In genomic region chr22:31945971-31946680, GRCh38 we compare ENCODE assay signal across 2 cellular contexts.
TF ChIP-seq lines count a peak whose summit lies in the region.

No MANE protein-coding gene starts in this region.

TF ChIP-seq in GM12878, 131 proteins besides CTCF, POLR2A, EP300 and RAD21 (continues in another document):
- TF ChIP-seq ZZZ3 (IDR thresholded peaks at IDR 0.05; ENCODE audit: control insufficient read depth, insufficient read length, low read depth) = no peak
- TF ChIP-seq EGR1 (IDR thresholded peaks at IDR 0.05; ENCODE audit: borderline replicate concordance in 1 of 2, low read depth in 2 of 2, low read length in 2 of 2) = no peak
- no peak for TF ChIP-seq ATF2 (IDR thresholded peaks at IDR 0.05; ENCODE audit: low read length)
- no peak; the same call in 1 of the 2 replicates for TF ChIP-seq POLR2AphosphoS5 (IDR thresholded peaks at IDR 0.05; ENCODE audit: low read length)
- no peak for TF ChIP-seq HDGF (IDR thresholded peaks at IDR 0.05)
- TF ChIP-seq IRF3 (IDR thresholded peaks at IDR 0.05) = no peak
- no peak for TF ChIP-seq SP1 (IDR thresholded peaks at IDR 0.05; ENCODE audit: low read depth, low read length)
- no peak for TF ChIP-seq CBX3 (IDR thresholded peaks at IDR 0.05; ENCODE audit: borderline replicate concordance, low read depth)
- no peak for TF ChIP-seq NR2C2 (IDR thresholded peaks at IDR 0.05; ENCODE audit: borderline replicate concordance, control insufficient read depth, insufficient read length, low read depth)
- TF ChIP-seq HSF1 (IDR thresholded peaks at IDR 0.05; ENCODE audit: low read depth, low read length) = no peak
- no peak for TF ChIP-seq HDAC6 (IDR thresholded peaks at IDR 0.05; ENCODE audit: unreplicated experiment)
- no peak for TF ChIP-seq FOXM1 (IDR thresholded peaks at IDR 0.05; ENCODE audit: low read depth, low read length)
- TF ChIP-seq PRDM15 (CRISPR knock-in tag; IDR thresholded peaks at IDR 0.05) = no peak
- no peak for TF ChIP-seq SKIL (IDR thresholded peaks at IDR 0.05; ENCODE audit: low read depth, poor library complexity, severe bottlenecking)
- TF ChIP-seq ZNF622 (IDR thresholded peaks at IDR 0.05) = no peak

TF ChIP-seq in HepG2, 621 proteins besides CTCF, POLR2A, EP300 and RAD21 (continues in another document):
- TF ChIP-seq ZNF781 (CRISPR knock-in tag; IDR thresholded peaks at IDR 0.05; ENCODE audit: borderline replicate concordance, not compliant biosample characterization) (peak; percentile 33), HNRNPK (IDR thresholded peaks at IDR 0.05; ENCODE audit: low read depth, low read length, poor library complexity, severe bottlenecking) (no peak), MAF1 (CRISPR knock-in tag; IDR thresholded peaks at IDR 0.05; ENCODE audit: borderline replicate concordance) (no peak), ZNF562 (CRISPR knock-in tag; IDR thresholded peaks at IDR 0.05; ENCODE audit: borderline replicate concordance) (no peak), ZXDC (CRISPR knock-in tag; IDR thresholded peaks at IDR 0.05) (no peak), ZNF761 (CRISPR knock-in tag; conservative IDR thresholded peaks at IDR 0.05) (no peak), RFXAP (CRISPR knock-in tag; IDR thresholded peaks at IDR 0.05; ENCODE audit: borderline replicate concordance) (no peak), ZMYM3 (CRISPR knock-in tag; IDR thresholded peaks at IDR 0.05) (no peak), UBTF (CRISPR knock-in tag; IDR thresholded peaks at IDR 0.05) (no peak), ZNF558 (CRISPR knock-in tag; IDR thresholded peaks at IDR 0.05; ENCODE audit: borderline replicate concordance) (no peak), CREB3 (CRISPR knock-in tag; IDR thresholded peaks at IDR 0.05) (no peak), ZBTB43 (CRISPR knock-in tag; conservative IDR thresholded peaks at IDR 0.05) (0 out of 2 replicates have a peak, but pooled peaks have one; percentile 31), HMGXB4 (CRISPR knock-in tag; IDR thresholded peaks at IDR 0.05; ENCODE audit: borderline replicate concordance in 1 of 2, low read depth in 1 of 2) (no peak), ZNF367 (CRISPR knock-in tag; IDR thresholded peaks at IDR 0.05; ENCODE audit: borderline replicate concordance) (no peak), THAP11 (CRISPR knock-in tag; IDR thresholded peaks at IDR 0.05) (no peak), SP5 (CRISPR knock-in tag; IDR thresholded peaks at IDR 0.05; ENCODE audit: borderline replicate concordance, low read depth) (no peak), EZH2 (conservative IDR thresholded peaks at IDR 0.05; ENCODE audit: low read depth, low read length) (no peak), ZNF550 (CRISPR knock-in tag; IDR thresholded peaks at IDR 0.05; ENCODE audit: borderline replicate concordance) (no peak), FOXA1 (IDR thresholded peaks at IDR 0.05) (no peak), FOXA1 (CRISPR knock-in tag; IDR thresholded peaks at IDR 0.05) (no peak), YEATS4 (CRISPR knock-in tag; IDR thresholded peaks at IDR 0.05; ENCODE audit: borderline replicate concordance) (peak; percentile 40; the same call in 1 of the 2 replicates), ZBTB20 (CRISPR knock-in tag; IDR thresholded peaks at IDR 0.05; ENCODE audit: borderline replicate concordance, low read depth) (no peak), SRSF9 (IDR thresholded peaks at IDR 0.05; ENCODE audit: borderline replicate concordance, insufficient read depth, low read depth, low read length, poor library complexity, severe bottlenecking) (no peak), XRCC5 (optimal IDR thresholded peaks at IDR 0.05; ENCODE audit: low read length) (no peak), ZNF597 (CRISPR knock-in tag; IDR thresholded peaks at IDR 0.05) (no peak), NPAS2 (CRISPR knock-in tag; IDR thresholded peaks at IDR 0.05; ENCODE audit: borderline replicate concordance) (no peak), PRDM4 (CRISPR knock-in tag; IDR thresholded peaks at IDR 0.05; ENCODE audit: borderline replicate concordance) (no peak), NFKBIZ (CRISPR knock-in tag; IDR thresholded peaks at IDR 0.05) (no peak), FUBP1 (CRISPR knock-in tag; IDR thresholded peaks at IDR 0.05; ENCODE audit: borderline replicate concordance) (no peak), ZNF614 (CRISPR knock-in tag; IDR thresholded peaks at IDR 0.05; ENCODE audit: borderline replicate concordance) (no peak), SUZ12 (IDR thresholded peaks at IDR 0.05; ENCODE audit: low read depth, low read length) (no peak), RBM22 (optimal IDR thresholded peaks at IDR 0.05; ENCODE audit: low read length) (peak; percentile 49), CBX1 (IDR thresholded peaks at IDR 0.05; ENCODE audit: low read depth) (no peak), TARDBP (CRISPR knock-in tag; IDR thresholded peaks at IDR 0.05) (no peak), KMT2A (CRISPR knock-in tag; IDR thresholded peaks at IDR 0.05) (no peak), FOXP1 (IDR thresholded peaks at IDR 0.05) (no peak), FOXP1 (CRISPR knock-in tag; IDR thresholded peaks at IDR 0.05) (no peak), REL (CRISPR knock-in tag; conservative IDR thresholded peaks at IDR 0.05) (no peak), TMF1 (CRISPR knock-in tag; IDR thresholded peaks at IDR 0.05; ENCODE audit: low read depth) (no peak), ZNF800 (CRISPR knock-in tag; IDR thresholded peaks at IDR 0.05) (0 out of 2 replicates have a peak, but pooled peaks have one; percentile 35), KLF15 (CRISPR knock-in tag; IDR thresholded peaks at IDR 0.05; ENCODE audit: borderline replicate concordance) (no peak)
